11 cellular contexts compared by ENCODE assay signal in genomic region chr3:187974857-187975257, GRCh38.
DNase-seq lines count a peak whose midpoint lies in the region; TF ChIP-seq lines count a peak whose summit lies in the region.
"Had no signal": no experiment of that assay in that cellular context is flagged by ENCODE, and none has a peak within 500 bp of the region (broad histone marks: within the 10 kb centered on the region; RNA-seq: fewer than 3 reads in every experiment).

No MANE protein-coding gene starts in this region.

- peaks cover 3% of the 10 kb centered on the region for H3K9me3 Mint-ChIP-seq in activated CD4-positive, alpha-beta T cell treated with anti-CD3 and anti-CD28 coated beads, Interleukin-2, amount 10 ng/mL, durations not matched to agents 24 days and 14 days

- intact Hi-C loops in activated CD4-positive, alpha-beta T cell treated with anti-CD3 and anti-CD28 coated beads, Interleukin-2, amount 10 ng/mL, durations not matched to agents 24 days and 14 days (cut with micrococcal nuclease) = loop anchor here (1.0 to 10.0 kb wide), 14 partner anchors 40 to 976 kb away; partner anchors contain the start of gene BCL6
- intact Hi-C loops in OCI-LY7 (cut with micrococcal nuclease; ENCODE audit: unreplicated experiment) = loop anchor here (1.0 to 10.0 kb wide), 5 partner anchors 110 to 950 kb away; no protein-coding TSS in a partner anchor
- intact Hi-C loops in spleen (cut with DNase I; ENCODE audit: low total_unique reads) = no loop called here

- H3K36me3 Mint-ChIP-seq in activated CD4-positive, alpha-beta T cell treated with anti-CD3 and anti-CD28 coated beads, Interleukin-2, amount 10 ng/mL, durations not matched to agents 24 days and 14 days (ENCODE audit: low read depth) = peaks cover 8% of the 10 kb centered on the region

- H3K27ac ChIP-seq in OCI-LY7 (ENCODE audit: low read depth, low read length, poor library complexity, severe bottlenecking) (peak overlapping the region; percentile 99), spleen (peak overlapping the region in 5 of 8 donors; percentile 3 to 58 (median 31))

- TF ChIP-seq CTCF in OCI-LY7 (conservative IDR thresholded peaks at IDR 0.05; ENCODE audit: low read length) (peak; percentile 84), spleen (IDR thresholded peaks at IDR 0.05 in 8 of 11, conservative IDR thresholded peaks at IDR 0.05 in 3 of 11) (peak in 4 of 11 experiments; percentile 15 to 36 (median 24))

- no peaks in the 10 kb centered on the region for H4K20me1 ChIP-seq in OCI-LY7 (ENCODE audit: insufficient read depth, low read length)

- POLR2A ChIA-PET in OCI-LY7 (lab: Charles Lee) = interaction anchor here (0.7 to 18.1 kb wide), 16 partner anchors 11 to 440 kb away, joined by 3 to 1356 read pairs (median 36); partner anchors contain the start of gene BCL6

- peak overlapping the region; percentile 94 for H3K27ac Mint-ChIP-seq in activated CD4-positive, alpha-beta T cell treated with anti-CD3 and anti-CD28 coated beads, Interleukin-2, amount 10 ng/mL, durations not matched to agents 24 days and 14 days

- BruUV-seq in OCI-LY7 (replicated peaks; lab: Mats Ljungman, UMichigan) = no TSS peak

- H2AFZ ChIP-seq in OCI-LY7 (ENCODE audit: low read length) = no peak overlapping the region

- H3K9me3 ChIP-seq in OCI-LY7 (ENCODE audit: low read length) (peaks cover 14% of the 10 kb centered on the region), spleen (peaks cover 0 to 4% (median 0%) of the 10 kb centered on the region in 8 donors)

- H3K27me3 Mint-ChIP-seq in activated CD4-positive, alpha-beta T cell treated with anti-CD3 and anti-CD28 coated beads, Interleukin-2, amount 10 ng/mL, durations not matched to agents 24 days and 14 days = no peaks in the 10 kb centered on the region

- peak overlapping the region; percentile 54 for H3K4me3 ChIP-seq in OCI-LY7 (ENCODE audit: low read depth, low read length, poor library complexity, severe bottlenecking)
- H3K4me3 ChIP-seq in spleen = peak overlapping the region in 1 of 8 donors; percentile 42

- peaks cover 8% of the 10 kb centered on the region for H3K36me3 ChIP-seq in OCI-LY7 (ENCODE audit: insufficient read depth, low read length)
- no peaks in the 10 kb centered on the region for H3K36me3 ChIP-seq in spleen

- peak overlapping the region; percentile 86 for H3K4me2 ChIP-seq in OCI-LY7 (ENCODE audit: low read length)

- TF ChIP-seq POLR2A in spleen (IDR thresholded peaks at IDR 0.05) = no peak

- H3K9me2 ChIP-seq in OCI-LY7 (ENCODE audit: insufficient read depth, low read length) = no peaks in the 10 kb centered on the region

- H3K79me2 ChIP-seq in OCI-LY7 (ENCODE audit: insufficient read depth, low read depth, low read length) = peaks cover 30% of the 10 kb centered on the region; the same call in 1 of the 2 replicates

- peak; percentile 73 for DNase-seq in activated CD4-positive, alpha-beta T cell treated with anti-CD3 and anti-CD28 coated beads, Interleukin-2, amount 10 ng/mL, durations not matched to agents 24 days and 14 days
- DNase-seq in activated CD4-positive, alpha-beta T cell treated with anti-CD3 and anti-CD28 coated beads, Interleukin-2, amount 50 U/mL, for 48 hours = no peak
- peak; percentile 79 for DNase-seq in OCI-LY7 (ENCODE audit: low spot score)
- peak; percentile 59 for DNase-seq in central memory CD4-positive, alpha-beta T cell
- DNase-seq in spleen = no peak
- DNase-seq in iPS-NIHi7 (ENCODE audit: extremely low spot score) = no peak
- no peak for DNase-seq in NCI-H146 (lab: John Stamatoyannopoulos, UW)
- no peak for DNase-seq in epidermal melanocyte (ENCODE audit: insufficient read length, low spot score)
- DNase-seq: activated CD4-positive, alpha-beta T cell treated with anti-CD3 and anti-CD28 coated beads, Interleukin-2, amount 50 U/mL, for 4 hours; MM.1S; stimulated activated CD4-positive, alpha-beta T cell treated with anti-CD3 and anti-CD28 coated beads, Interleukin-12 subunit alpha, Interleukin-12 subunit beta, amount 100 ng/mL, for 4 hours had no signal

- H3K4me1 ChIP-seq in OCI-LY7 (ENCODE audit: insufficient read depth, low read length, poor library complexity, severe bottlenecking) (peaks cover 100% of the 10 kb centered on the region), spleen (peaks cover 0 to 58% (median 42%) of the 10 kb centered on the region in 6 donors)

- 21 to 36% (median 31%) methylated on average over 4 of the region's 4 CpGs for WGBS in spleen, 5 donors

- no peaks in the 10 kb centered on the region for H3K27me3 ChIP-seq in spleen (replicated peaks in 1 of 7)

- CTCF ChIA-PET in OCI-LY7 (lab: Charles Lee; ENCODE audit: unreplicated experiment) = interaction anchor here (1.0 to 1.6 kb wide), 6 partner anchors 11 to 234 kb away, joined by 3 to 5 read pairs (median 3); no protein-coding TSS in a partner anchor

- H3K4me3 Mint-ChIP-seq in activated CD4-positive, alpha-beta T cell treated with anti-CD3 and anti-CD28 coated beads, Interleukin-2, amount 10 ng/mL, durations not matched to agents 24 days and 14 days = peak overlapping the region; percentile 73

- peaks cover 63% of the 10 kb centered on the region for H3K4me1 Mint-ChIP-seq in activated CD4-positive, alpha-beta T cell treated with anti-CD3 and anti-CD28 coated beads, Interleukin-2, amount 10 ng/mL, durations not matched to agents 24 days and 14 days

Comparison
In these comparisons a context has a peak if more than half of its experiments do, and no peak if none do; other contexts are left out.
1. DNase-seq: peak in activated CD4-positive, alpha-beta T cell treated with anti-CD3 and anti-CD28 coated beads, Interleukin-2, amount 10 ng/mL, durations not matched to agents 24 days and 14 days (single experiment), OCI-LY7 (single experiment) and central memory CD4-positive, alpha-beta T cell (single experiment); none in activated CD4-positive, alpha-beta T cell treated with anti-CD3 and anti-CD28 coated beads, Interleukin-2, amount 50 U/mL, for 48 hours (0 of 2), spleen (single experiment), iPS-NIHi7 (single experiment), NCI-H146 (single experiment) and epidermal melanocyte (single experiment).